ENCODE assay signal across 25 cellular contexts in genomic region chr11:101707477-101707876, GRCh38.
DNase-seq lines count a peak whose midpoint lies in the region; ATAC-seq, FAIRE-seq and TF ChIP-seq lines count a peak whose summit lies in the region.
"Had no signal": no experiment of that assay in that cellular context is flagged by ENCODE, and none has a peak within 500 bp of the region (broad histone marks: within the 10 kb centered on the region; RNA-seq: fewer than 3 reads in every experiment).

No MANE protein-coding gene starts in this region.

- H3K4me3 Mint-ChIP-seq in endodermal cell, result no peak overlapping the region
- H3K4me3 Mint-ChIP-seq: CD4-positive, alpha-beta memory T cell; GM23338 had no signal

- peak; percentile 23 for FAIRE-seq in HTR-8/SVneo (lab: Jason Lieb, UNC)
- FAIRE-seq: GM12878, HepG2 had no signal

- H3K4me3 ChIP-seq in NT2/D1 (ENCODE audit: insufficient read length, low read depth), result no peak overlapping the region
- peak overlapping the region; percentile 23 for H3K4me3 ChIP-seq in endodermal cell (ENCODE audit: low read length)
- no peak overlapping the region for H3K4me3 ChIP-seq in trophoblast cell (ENCODE audit: low read depth, low read length)
- no peak overlapping the region for H3K4me3 ChIP-seq in body of pancreas
- H3K4me3 ChIP-seq: GM12878, GM23338, SK-N-MC had no signal

- no peak for TF ChIP-seq POLR2A in body of pancreas (IDR thresholded peaks at IDR 0.05)

- no peak overlapping the region for H3K4ac ChIP-seq in trophoblast cell (ENCODE audit: low read depth, low read length)

- no peak overlapping the region for H2AFZ ChIP-seq in trophoblast cell (ENCODE audit: insufficient read depth, low read length, poor library complexity)
- H2AFZ ChIP-seq: GM23338 had no signal

- peaks cover 2% of the 10 kb centered on the region for H3K36me3 Mint-ChIP-seq in endodermal cell (ENCODE audit: low read depth)
- H3K36me3 Mint-ChIP-seq: CD4-positive, alpha-beta memory T cell had no signal

- DNase-seq in HTR-8/SVneo (ENCODE audit: insufficient read length, low spot score) (no peak), NT2/D1 (ENCODE audit: low read depth, low spot score) (peak; percentile 44), endodermal cell (peak; percentile 64), trophoblast cell (peak; percentile 56 to 78), body of pancreas (no peak), HuH-7 (ENCODE audit: low spot score) (no peak), NK-92 (lab: John Stamatoyannopoulos, UW; ENCODE audit: unreplicated experiment) (no peak)
- DNase-seq: C1 segment of cervical spinal cord; CD4-positive, alpha-beta memory T cell; COR-L47; GDM1; KBM-7; NCI-H1092; NCI-H1417 treated with DMSO at 0.1 percent for 48 hours; NCI-H1694 treated with DMSO at 0.1 percent for 48 hours; NCI-H2081; NCI-H2227 treated with DMSO at 0.1 percent for 48 hours; NCI-H526 treated with DMSO at 0.1 percent for 48 hours; RPMI8226; SHP77 treated with DMSO at 0.1 percent for 48 hours had no signal

- no peak overlapping the region for H3K14ac ChIP-seq in trophoblast cell (ENCODE audit: low read length)

- no peaks in the 10 kb centered on the region for H3K36me3 ChIP-seq in NT2/D1 (ENCODE audit: insufficient read depth, insufficient read length, low read length)
- no peaks in the 10 kb centered on the region for H3K36me3 ChIP-seq in endodermal cell (ENCODE audit: control insufficient read depth, insufficient read depth, low read length)
- no peaks in the 10 kb centered on the region for H3K36me3 ChIP-seq in trophoblast cell (ENCODE audit: control insufficient read depth in 1 of 2, insufficient read depth in 2 of 2, low read length in 2 of 2)
- no peaks in the 10 kb centered on the region for H3K36me3 ChIP-seq in body of pancreas (replicated peaks in 1 of 2; ENCODE audit: insufficient read depth in 1 of 2, low read depth in 2 of 2)

- no peak overlapping the region for H2BK12ac ChIP-seq in trophoblast cell (ENCODE audit: low read length)

- H2BK120ac ChIP-seq in trophoblast cell (ENCODE audit: insufficient read depth, low read length, poor library complexity), result no peak overlapping the region

- intact Hi-C loops in body of pancreas (cut with DNase I), result no loop called here

- no peaks in the 10 kb centered on the region for H3K79me1 ChIP-seq in trophoblast cell (ENCODE audit: low read length)

- H3K27ac Mint-ChIP-seq in endodermal cell, result no peak overlapping the region
- H3K27ac Mint-ChIP-seq: CD4-positive, alpha-beta memory T cell; GM23338 had no signal

- peaks cover 2% of the 10 kb centered on the region for H3K4me1 ChIP-seq in NT2/D1 (ENCODE audit: insufficient read depth, insufficient read length)
- H3K4me1 ChIP-seq in endodermal cell (ENCODE audit: control insufficient read depth, insufficient read depth, low read length), result peaks cover 3% of the 10 kb centered on the region
- no peaks in the 10 kb centered on the region for H3K4me1 ChIP-seq in trophoblast cell (ENCODE audit: control insufficient read depth in 1 of 2, insufficient read depth in 2 of 2, low read length in 2 of 2)
- no peaks in the 10 kb centered on the region for H3K4me1 ChIP-seq in body of pancreas

- no peak overlapping the region for H3K23ac ChIP-seq in trophoblast cell (ENCODE audit: low read length)

- H3K27me3 ChIP-seq in NT2/D1 (ENCODE audit: insufficient read depth, insufficient read length) (no peaks in the 10 kb centered on the region), endodermal cell (ENCODE audit: control insufficient read depth, insufficient read depth, low read length, poor library complexity, severe bottlenecking) (no peaks in the 10 kb centered on the region), trophoblast cell (ENCODE audit: insufficient read depth, low read length) (no peaks in the 10 kb centered on the region), body of pancreas (no peaks in the 10 kb centered on the region)

- no peak overlapping the region for H3K4me2 ChIP-seq in trophoblast cell (ENCODE audit: low read length)
- H3K4me2 ChIP-seq: GM23338 had no signal

- no peak overlapping the region for H3K18ac ChIP-seq in trophoblast cell (ENCODE audit: low read length)

- H3K4me1 Mint-ChIP-seq in endodermal cell, result peaks cover 24% of the 10 kb centered on the region
- H3K4me1 Mint-ChIP-seq: CD4-positive, alpha-beta memory T cell had no signal

- ATAC-seq in body of pancreas, result no peak
- ATAC-seq: GM12878, GM23338, HCT116, HepG2 had no signal

- no peak overlapping the region for H4K8ac ChIP-seq in trophoblast cell (ENCODE audit: low read depth, low read length)

- no peak for TF ChIP-seq CTCF in endodermal cell (conservative IDR thresholded peaks at IDR 0.05)
- no peak for TF ChIP-seq CTCF in body of pancreas (IDR thresholded peaks at IDR 0.05)

- no peak overlapping the region for H3K27ac ChIP-seq in endodermal cell (ENCODE audit: low read depth, low read length)
- no peak overlapping the region for H3K27ac ChIP-seq in trophoblast cell (ENCODE audit: low read depth, low read length)
- no peak overlapping the region for H3K27ac ChIP-seq in body of pancreas
- H3K27ac ChIP-seq: SK-N-MC had no signal

- 57 to 87% methylated on average over 1 to 2 of the region's 2 CpGs for WGBS in endodermal cell (ENCODE audit: insufficient coverage in 1 of 2, insufficient read length in 1 of 2), 2 experiments
- no CpG with 5 or more reads among the region's 2 CpGs for WGBS in trophoblast cell (ENCODE audit: extremely low coverage, insufficient coverage, insufficient read length)
- 45 to 56% methylated on average over 2 of the region's 2 CpGs for WGBS in body of pancreas, 2 donors

- peaks cover 15% of the 10 kb centered on the region; the same call in 1 of the 2 replicates for H3K9me3 ChIP-seq in NT2/D1 (ENCODE audit: insufficient read depth, low read length)
- no peaks in the 10 kb centered on the region for H3K9me3 ChIP-seq in endodermal cell (ENCODE audit: control insufficient read depth, low read length)
- H3K9me3 ChIP-seq in trophoblast cell (ENCODE audit: insufficient read depth, low read depth, low read length), result no peaks in the 10 kb centered on the region
- no peaks in the 10 kb centered on the region for H3K9me3 ChIP-seq in body of pancreas

- peaks cover 26% of the 10 kb centered on the region for H3K9me3 Mint-ChIP-seq in endodermal cell
- H3K9me3 Mint-ChIP-seq: GM23338 had no signal

- no peaks in the 10 kb centered on the region for H3K79me2 ChIP-seq in trophoblast cell (ENCODE audit: control insufficient read depth, insufficient read depth, low read length, poor library complexity)

- H4K12ac ChIP-seq in trophoblast cell (ENCODE audit: low read depth, low read length), result no peak overlapping the region

- no peak overlapping the region for H2BK5ac ChIP-seq in trophoblast cell (ENCODE audit: low read depth, low read length, poor library complexity)

- no peaks in the 10 kb centered on the region for H3K27me3 Mint-ChIP-seq in endodermal cell (ENCODE audit: insufficient read depth)
- H3K27me3 Mint-ChIP-seq: CD4-positive, alpha-beta memory T cell had no signal

- no peak overlapping the region for H2AK5ac ChIP-seq in trophoblast cell (ENCODE audit: low read length)

- no peak overlapping the region for H3K9ac ChIP-seq in NT2/D1 (ENCODE audit: insufficient read length, low read depth)
- H3K9ac ChIP-seq in endodermal cell (ENCODE audit: extremely low read depth, low read length, poor library complexity, severe bottlenecking), result no peak overlapping the region
- no peak overlapping the region for H3K9ac ChIP-seq in trophoblast cell (ENCODE audit: low read length)

- H4K91ac ChIP-seq in trophoblast cell (ENCODE audit: low read depth, low read length), result no peak overlapping the region

Comparison
In these comparisons a context has a peak if more than half of its experiments do, and no peak if none do; other contexts are left out.
1. DNase-seq: peak in NT2/D1 (single experiment), endodermal cell (single experiment) and trophoblast cell (2 of 2); none in HTR-8/SVneo (single experiment), body of pancreas (0 of 4), HuH-7 (single experiment) and NK-92 (single experiment).